In the genomic region with DNA sequence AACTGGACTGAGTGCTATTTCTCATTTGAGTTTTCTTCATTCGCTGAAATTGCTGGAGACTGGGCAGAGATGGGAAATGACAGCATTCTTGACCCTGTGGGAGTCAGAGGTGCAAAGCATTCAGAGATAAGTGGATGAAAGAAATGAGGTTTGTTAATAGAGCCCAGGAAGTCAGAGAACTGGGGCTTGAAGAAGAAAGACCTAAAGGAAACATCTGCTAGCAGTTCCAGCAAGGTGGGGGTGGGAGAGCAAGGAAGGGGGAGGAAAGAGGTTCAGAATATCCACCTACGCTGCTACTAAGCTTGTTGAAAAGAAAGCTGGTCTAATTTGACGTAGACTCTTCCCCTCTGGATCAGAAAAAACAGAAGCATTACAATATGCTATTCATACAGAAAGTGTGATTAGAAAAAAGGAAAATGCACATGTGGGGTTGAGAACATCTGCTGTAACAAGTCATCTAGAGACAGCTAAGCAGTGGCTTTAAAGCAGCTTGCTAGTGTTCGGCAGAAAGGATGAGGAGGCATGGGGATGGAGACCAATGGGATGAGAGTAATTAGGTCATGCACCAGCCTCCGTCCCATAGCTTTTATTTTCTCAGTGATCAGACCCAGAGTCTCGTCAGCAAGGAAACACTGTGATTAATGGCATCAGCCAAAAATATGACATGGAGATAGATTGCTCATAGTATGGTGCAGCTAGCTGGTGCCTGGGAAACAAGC, we compare ENCODE assay signal across 10 cellular contexts. TPM values are rescaled to one million over a fixed set of nuclear protein-coding genes. Genes with fewer than 3 reads are reported as not detected.
A peak's percentile ranks its signal among the peaks of the same experiment; 100 is the strongest.
DNase-seq lines count a peak whose midpoint lies in the region; ATAC-seq and TF ChIP-seq lines count a peak whose summit lies in the region.
"Had no signal": no experiment of that assay in that cellular context is flagged by ENCODE, and none has a peak within 500 bp of the region (broad histone marks: within the 10 kb centered on the region; RNA-seq: fewer than 3 reads in every experiment).

No MANE protein-coding gene starts in this region.

- H2AFZ ChIP-seq in neural progenitor cell (replicated peaks): no peak overlapping the region

- DNase-seq in stimulated activated naive CD4-positive, alpha-beta T cell treated with Interleukin-2 at 50 U/mL for 16 hours (lab: John Stamatoyannopoulos, UW): peak; percentile 32
- DNase-seq in stimulated activated naive CD4-positive, alpha-beta T cell (lab: John Stamatoyannopoulos, UW): no peak
- DNase-seq in neural progenitor cell (ENCODE audit: low spot score): no peak
- no peak for DNase-seq in NCI-H524 treated with DMSO at 0.1 percent for 48 hours (lab: John Stamatoyannopoulos, UW)
- DNase-seq in T-helper 9 cell: no peak
- no peak for DNase-seq in NOMO-1 treated with DMSO at 0.1 percent for 48 hours (lab: John Stamatoyannopoulos, UW; ENCODE audit: unreplicated experiment)
- DNase-seq: natural killer cell had no signal

- no peaks in the 10 kb centered on the region for H3K9me3 Mint-ChIP-seq in activated naive CD8-positive, alpha-beta T cell (ENCODE audit: low read depth)
- H3K9me3 Mint-ChIP-seq in neural progenitor cell: no peaks in the 10 kb centered on the region
- H3K9me3 Mint-ChIP-seq: natural killer cell had no signal

- H3K79me2 ChIP-seq in neural progenitor cell (ENCODE audit: low read depth): no peaks in the 10 kb centered on the region

- H3K4me2 ChIP-seq in neural progenitor cell: peak overlapping the region; percentile 63

- peaks cover 4% of the 10 kb centered on the region for H3K36me3 ChIP-seq in neural progenitor cell

- H3K9ac ChIP-seq in neural progenitor cell: no peak overlapping the region

- H4K20me1 ChIP-seq in neural progenitor cell (ENCODE audit: low read depth): no peaks in the 10 kb centered on the region

- H3K4me1 Mint-ChIP-seq in activated naive CD8-positive, alpha-beta T cell (ENCODE audit: low read depth): peaks cover 58% of the 10 kb centered on the region
- H3K4me1 Mint-ChIP-seq in neural progenitor cell: peaks cover 28% of the 10 kb centered on the region

- H3K4me3 ChIP-seq in neural progenitor cell: no peak overlapping the region

- H3K27ac Mint-ChIP-seq in activated naive CD8-positive, alpha-beta T cell: peak overlapping the region; percentile 86
- no peak overlapping the region for H3K27ac Mint-ChIP-seq in neural progenitor cell

- peak overlapping the region; percentile 65 for H3K27ac ChIP-seq in neural progenitor cell
- H3K27ac ChIP-seq: C4-2B had no signal

- peaks cover 16% of the 10 kb centered on the region for H3K36me3 Mint-ChIP-seq in activated naive CD8-positive, alpha-beta T cell
- peaks cover 24% of the 10 kb centered on the region for H3K36me3 Mint-ChIP-seq in neural progenitor cell

- H3K4me1 ChIP-seq in neural progenitor cell: peaks cover 28% of the 10 kb centered on the region

- peak overlapping the region; percentile 44 for H3K4me3 Mint-ChIP-seq in activated naive CD8-positive, alpha-beta T cell
- no peak overlapping the region for H3K4me3 Mint-ChIP-seq in neural progenitor cell
- H3K4me3 Mint-ChIP-seq: natural killer cell had no signal

- ATAC-seq in HG03159 (IDR thresholded peaks at IDR 0.05; ENCODE audit: unreplicated experiment): peak; percentile 52

- no peaks in the 10 kb centered on the region for H3K9me3 ChIP-seq in neural progenitor cell (ENCODE audit: low read depth)

- H3K27me3 ChIP-seq in neural progenitor cell: no peaks in the 10 kb centered on the region

- TF ChIP-seq CTCF in neural progenitor cell (IDR thresholded peaks at IDR 0.05): no peak

- H3F3A ChIP-seq in neural progenitor cell (ENCODE audit: low read depth): peaks cover 17% of the 10 kb centered on the region

- no peaks in the 10 kb centered on the region for H3K27me3 Mint-ChIP-seq in activated naive CD8-positive, alpha-beta T cell
- peaks cover 4% of the 10 kb centered on the region for H3K27me3 Mint-ChIP-seq in neural progenitor cell (ENCODE audit: insufficient read depth, low read depth)

RNA-seq across cellular contexts. Expression of a gene that starts 29.7 kb away (rescaled TPM):
- 47.6 and 71.5 TPM in 2 replicates for total RNA-seq in neural progenitor cell (ENCODE audit: low replicate concordance)
